In the genomic region with DNA sequence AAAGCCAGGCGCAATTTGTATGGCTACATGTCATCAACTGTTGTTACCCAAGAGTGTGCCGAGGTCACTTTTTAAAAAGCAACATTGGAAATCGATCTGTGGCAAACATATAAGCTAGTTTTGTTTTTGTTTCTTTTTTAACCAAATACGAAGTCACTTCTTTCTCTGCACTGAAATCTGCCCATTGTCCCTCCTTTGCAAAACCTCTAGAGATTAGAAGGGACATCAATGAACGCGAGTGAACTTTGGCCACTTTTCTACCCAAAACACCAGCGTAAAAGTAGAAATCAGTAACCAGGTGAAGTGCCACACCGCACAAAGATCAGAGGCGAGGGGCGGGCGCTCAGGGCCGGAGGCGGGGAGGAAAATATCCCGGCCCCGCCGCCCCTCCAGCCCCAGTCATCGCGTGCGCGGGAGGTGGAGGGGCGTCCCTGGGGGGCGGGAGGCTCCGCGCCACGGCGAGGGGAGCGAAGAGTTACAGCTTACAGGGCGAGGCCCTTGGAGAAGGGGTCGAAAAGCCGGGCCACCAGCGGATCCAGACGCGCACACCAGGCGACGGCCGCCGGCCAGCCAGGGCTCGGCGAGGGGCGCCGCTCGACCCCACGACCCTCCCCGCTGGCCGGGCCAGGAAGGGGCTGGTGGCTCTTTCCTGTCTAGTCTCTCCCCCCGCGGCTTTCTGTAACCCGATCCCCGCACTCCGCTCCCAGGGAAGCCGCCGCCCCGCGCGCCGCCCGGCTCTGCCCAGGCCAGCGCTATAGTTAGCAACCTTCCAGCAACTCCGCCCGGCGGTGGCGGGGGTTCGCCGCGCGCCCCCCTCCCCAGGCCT, we compare ENCODE assay signal across 1 cellular context.
TF ChIP-seq lines count a peak whose summit lies in the region.

No MANE protein-coding gene starts in this region.

TF ChIP-seq in HEK293, 187 proteins besides CTCF, POLR2A, EP300 and RAD21 (continued from another document):
- TF ChIP-seq RBAK (tag by site-specific recombination; IDR thresholded peaks at IDR 0.05) = no peak
- TF ChIP-seq ZIC2 (tag by site-specific recombination; IDR thresholded peaks at IDR 0.05) = peak; percentile 85
- TF ChIP-seq ZNF133 (tag by site-specific recombination; IDR thresholded peaks at IDR 0.05) = no peak
- no peak for TF ChIP-seq ZNF391 (tag by site-specific recombination; IDR thresholded peaks at IDR 0.05; ENCODE audit: borderline replicate concordance, low read depth)
- TF ChIP-seq ZNF423 (tag by site-specific recombination; IDR thresholded peaks at IDR 0.05) = 0 out of 2 replicates have a peak, but pooled peaks have one; percentile 19
- TF ChIP-seq, protein P1, sequence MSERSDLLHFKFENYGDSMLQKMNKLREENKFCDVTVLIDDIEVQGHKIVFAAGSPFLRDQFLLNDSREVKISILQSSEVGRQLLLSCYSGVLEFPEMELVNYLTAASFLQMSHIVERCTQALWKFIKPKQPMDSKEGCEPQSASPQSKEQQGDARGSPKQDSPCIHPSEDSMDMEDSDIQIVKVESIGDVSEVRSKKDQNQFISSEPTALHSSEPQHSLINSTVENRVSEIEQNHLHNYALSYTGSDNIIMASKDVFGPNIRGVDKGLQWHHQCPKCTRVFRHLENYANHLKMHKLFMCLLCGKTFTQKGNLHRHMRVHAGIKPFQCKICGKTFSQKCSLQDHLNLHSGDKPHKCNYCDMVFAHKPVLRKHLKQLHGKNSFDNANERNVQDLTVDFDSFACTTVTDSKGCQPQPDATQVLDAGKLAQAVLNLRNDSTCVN (tag by site-specific recombination; optimal IDR thresholded peaks at IDR 0.05) = peak; percentile 90
- peak; percentile 62; the same call in 1 of the 2 replicates for TF ChIP-seq EGR2 (tag by site-specific recombination; IDR thresholded peaks at IDR 0.05; ENCODE audit: low read depth)
- TF ChIP-seq SALL2 (tag by site-specific recombination; IDR thresholded peaks at IDR 0.05; ENCODE audit: borderline replicate concordance) = no peak
- no peak for TF ChIP-seq ZNF596 (tag by site-specific recombination; IDR thresholded peaks at IDR 0.05)
- TF ChIP-seq ZNF626 (tag by site-specific recombination; IDR thresholded peaks at IDR 0.05) = no peak
- TF ChIP-seq, protein P2, sequence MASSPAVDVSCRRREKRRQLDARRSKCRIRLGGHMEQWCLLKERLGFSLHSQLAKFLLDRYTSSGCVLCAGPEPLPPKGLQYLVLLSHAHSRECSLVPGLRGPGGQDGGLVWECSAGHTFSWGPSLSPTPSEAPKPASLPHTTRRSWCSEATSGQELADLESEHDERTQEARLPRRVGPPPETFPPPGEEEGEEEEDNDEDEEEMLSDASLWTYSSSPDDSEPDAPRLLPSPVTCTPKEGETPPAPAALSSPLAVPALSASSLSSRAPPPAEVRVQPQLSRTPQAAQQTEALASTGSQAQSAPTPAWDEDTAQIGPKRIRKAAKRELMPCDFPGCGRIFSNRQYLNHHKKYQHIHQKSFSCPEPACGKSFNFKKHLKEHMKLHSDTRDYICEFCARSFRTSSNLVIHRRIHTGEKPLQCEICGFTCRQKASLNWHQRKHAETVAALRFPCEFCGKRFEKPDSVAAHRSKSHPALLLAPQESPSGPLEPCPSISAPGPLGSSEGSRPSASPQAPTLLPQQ (tag by site-specific recombination; IDR thresholded peaks at IDR 0.05) = peak; percentile 29; the same call in 1 of the 2 replicates
- TF ChIP-seq, protein P3, sequence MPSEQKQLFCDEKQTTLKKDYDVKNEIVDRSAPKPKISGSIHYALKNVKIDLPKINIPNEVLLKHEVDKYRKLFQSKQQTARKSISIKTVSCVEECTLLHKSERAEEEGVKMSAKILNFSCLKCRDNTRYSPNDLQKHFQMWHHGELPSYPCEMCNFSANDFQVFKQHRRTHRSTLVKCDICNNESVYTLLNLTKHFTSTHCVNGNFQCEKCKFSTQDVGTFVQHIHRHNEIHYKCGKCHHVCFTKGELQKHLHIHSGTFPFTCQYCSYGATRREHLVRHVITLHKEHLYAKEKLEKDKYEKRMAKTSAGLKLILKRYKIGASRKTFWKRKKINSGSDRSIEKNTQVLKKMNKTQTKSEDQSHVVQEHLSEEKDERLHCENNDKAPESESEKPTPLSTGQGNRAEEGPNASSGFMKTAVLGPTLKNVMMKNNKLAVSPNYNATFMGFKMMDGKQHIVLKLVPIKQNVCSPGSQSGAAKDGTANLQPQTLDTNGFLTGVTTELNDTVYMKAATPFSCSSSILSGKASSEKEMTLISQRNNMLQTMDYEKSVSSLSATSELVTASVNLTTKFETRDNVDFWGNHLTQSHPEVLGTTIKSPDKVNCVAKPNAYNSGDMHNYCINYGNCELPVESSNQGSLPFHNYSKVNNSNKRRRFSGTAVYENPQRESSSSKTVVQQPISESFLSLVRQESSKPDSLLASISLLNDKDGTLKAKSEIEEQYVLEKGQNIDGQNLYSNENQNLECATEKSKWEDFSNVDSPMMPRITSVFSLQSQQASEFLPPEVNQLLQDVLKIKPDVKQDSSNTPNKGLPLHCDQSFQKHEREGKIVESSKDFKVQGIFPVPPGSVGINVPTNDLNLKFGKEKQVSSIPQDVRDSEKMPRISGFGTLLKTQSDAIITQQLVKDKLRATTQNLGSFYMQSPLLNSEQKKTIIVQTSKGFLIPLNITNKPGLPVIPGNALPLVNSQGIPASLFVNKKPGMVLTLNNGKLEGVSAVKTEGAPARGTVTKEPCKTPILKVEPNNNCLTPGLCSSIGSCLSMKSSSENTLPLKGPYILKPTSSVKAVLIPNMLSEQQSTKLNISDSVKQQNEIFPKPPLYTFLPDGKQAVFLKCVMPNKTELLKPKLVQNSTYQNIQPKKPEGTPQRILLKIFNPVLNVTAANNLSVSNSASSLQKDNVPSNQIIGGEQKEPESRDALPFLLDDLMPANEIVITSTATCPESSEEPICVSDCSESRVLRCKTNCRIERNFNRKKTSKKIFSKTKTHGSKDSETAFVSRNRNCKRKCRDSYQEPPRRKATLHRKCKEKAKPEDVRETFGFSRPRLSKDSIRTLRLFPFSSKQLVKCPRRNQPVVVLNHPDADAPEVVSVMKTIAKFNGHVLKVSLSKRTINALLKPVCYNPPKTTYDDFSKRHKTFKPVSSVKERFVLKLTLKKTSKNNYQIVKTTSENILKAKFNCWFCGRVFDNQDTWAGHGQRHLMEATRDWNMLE (tag by site-specific recombination; conservative IDR thresholded peaks at IDR 0.05; ENCODE audit: low read depth) = no peak
- TF ChIP-seq ZNF155 (tag by site-specific recombination; IDR thresholded peaks at IDR 0.05) = no peak
- no peak for TF ChIP-seq HOXA7 (CRISPR knock-in tag; IDR thresholded peaks at IDR 0.05; ENCODE audit: borderline replicate concordance)
- TF ChIP-seq ZNF341 (tag by site-specific recombination; IDR thresholded peaks at IDR 0.05; ENCODE audit: low read depth) = peak; percentile 97
- TF ChIP-seq, protein P4, sequence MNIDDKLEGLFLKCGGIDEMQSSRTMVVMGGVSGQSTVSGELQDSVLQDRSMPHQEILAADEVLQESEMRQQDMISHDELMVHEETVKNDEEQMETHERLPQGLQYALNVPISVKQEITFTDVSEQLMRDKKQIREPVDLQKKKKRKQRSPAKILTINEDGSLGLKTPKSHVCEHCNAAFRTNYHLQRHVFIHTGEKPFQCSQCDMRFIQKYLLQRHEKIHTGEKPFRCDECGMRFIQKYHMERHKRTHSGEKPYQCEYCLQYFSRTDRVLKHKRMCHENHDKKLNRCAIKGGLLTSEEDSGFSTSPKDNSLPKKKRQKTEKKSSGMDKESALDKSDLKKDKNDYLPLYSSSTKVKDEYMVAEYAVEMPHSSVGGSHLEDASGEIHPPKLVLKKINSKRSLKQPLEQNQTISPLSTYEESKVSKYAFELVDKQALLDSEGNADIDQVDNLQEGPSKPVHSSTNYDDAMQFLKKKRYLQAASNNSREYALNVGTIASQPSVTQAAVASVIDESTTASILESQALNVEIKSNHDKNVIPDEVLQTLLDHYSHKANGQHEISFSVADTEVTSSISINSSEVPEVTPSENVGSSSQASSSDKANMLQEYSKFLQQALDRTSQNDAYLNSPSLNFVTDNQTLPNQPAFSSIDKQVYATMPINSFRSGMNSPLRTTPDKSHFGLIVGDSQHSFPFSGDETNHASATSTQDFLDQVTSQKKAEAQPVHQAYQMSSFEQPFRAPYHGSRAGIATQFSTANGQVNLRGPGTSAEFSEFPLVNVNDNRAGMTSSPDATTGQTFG (tag by site-specific recombination; IDR thresholded peaks at IDR 0.05; ENCODE audit: borderline replicate concordance) = no peak
- TF ChIP-seq, protein P5, sequence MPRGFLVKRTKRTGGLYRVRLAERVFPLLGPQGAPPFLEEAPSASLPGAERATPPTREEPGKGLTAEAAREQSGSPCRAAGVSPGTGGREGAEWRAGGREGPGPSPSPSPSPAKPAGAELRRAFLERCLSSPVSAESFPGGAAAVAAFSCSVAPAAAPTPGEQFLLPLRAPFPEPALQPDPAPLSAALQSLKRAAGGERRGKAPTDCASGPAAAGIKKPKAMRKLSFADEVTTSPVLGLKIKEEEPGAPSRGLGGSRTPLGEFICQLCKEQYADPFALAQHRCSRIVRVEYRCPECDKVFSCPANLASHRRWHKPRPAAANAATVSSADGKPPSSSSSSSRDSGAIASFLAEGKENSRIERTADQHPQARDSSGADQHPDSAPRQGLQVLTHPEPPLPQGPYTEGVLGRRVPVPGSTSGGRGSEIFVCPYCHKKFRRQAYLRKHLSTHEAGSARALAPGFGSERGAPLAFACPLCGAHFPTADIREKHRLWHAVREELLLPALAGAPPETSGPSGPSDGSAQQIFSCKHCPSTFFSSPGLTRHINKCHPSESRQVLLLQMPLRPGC (tag by site-specific recombination; IDR thresholded peaks at IDR 0.05) = no peak
- no peak for TF ChIP-seq TRIM28 (IDR thresholded peaks at IDR 0.05; ENCODE audit: borderline replicate concordance, low read length)
- TF ChIP-seq, protein P6, sequence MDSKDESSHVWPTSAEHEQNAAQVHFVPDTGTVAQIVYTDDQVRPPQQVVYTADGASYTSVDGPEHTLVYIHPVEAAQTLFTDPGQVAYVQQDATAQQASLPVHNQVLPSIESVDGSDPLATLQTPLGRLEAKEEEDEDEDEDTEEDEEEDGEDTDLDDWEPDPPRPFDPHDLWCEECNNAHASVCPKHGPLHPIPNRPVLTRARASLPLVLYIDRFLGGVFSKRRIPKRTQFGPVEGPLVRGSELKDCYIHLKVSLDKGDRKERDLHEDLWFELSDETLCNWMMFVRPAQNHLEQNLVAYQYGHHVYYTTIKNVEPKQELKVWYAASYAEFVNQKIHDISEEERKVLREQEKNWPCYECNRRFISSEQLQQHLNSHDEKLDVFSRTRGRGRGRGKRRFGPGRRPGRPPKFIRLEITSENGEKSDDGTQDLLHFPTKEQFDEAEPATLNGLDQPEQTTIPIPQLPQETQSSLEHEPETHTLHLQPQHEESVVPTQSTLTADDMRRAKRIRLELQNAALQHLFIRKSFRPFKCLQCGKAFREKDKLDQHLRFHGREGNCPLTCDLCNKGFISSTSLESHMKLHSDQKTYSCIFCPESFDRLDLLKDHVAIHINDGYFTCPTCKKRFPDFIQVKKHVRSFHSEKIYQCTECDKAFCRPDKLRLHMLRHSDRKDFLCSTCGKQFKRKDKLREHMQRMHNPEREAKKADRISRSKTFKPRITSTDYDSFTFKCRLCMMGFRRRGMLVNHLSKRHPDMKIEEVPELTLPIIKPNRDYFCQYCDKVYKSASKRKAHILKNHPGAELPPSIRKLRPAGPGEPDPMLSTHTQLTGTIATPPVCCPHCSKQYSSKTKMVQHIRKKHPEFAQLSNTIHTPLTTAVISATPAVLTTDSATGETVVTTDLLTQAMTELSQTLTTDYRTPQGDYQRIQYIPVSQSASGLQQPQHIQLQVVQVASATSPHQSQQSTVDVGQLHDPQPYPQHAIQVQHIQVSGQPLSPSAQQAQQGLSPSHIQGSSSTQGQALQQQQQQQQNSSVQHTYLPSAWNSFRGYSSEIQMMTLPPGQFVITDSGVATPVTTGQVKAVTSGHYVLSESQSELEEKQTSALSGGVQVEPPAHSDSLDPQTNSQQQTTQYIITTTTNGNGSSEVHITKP (tag by site-specific recombination; IDR thresholded peaks at IDR 0.05) = peak; percentile 74
- no peak for TF ChIP-seq ZBTB1 (tag by site-specific recombination; IDR thresholded peaks at IDR 0.05)
- TF ChIP-seq MYNN (tag by site-specific recombination; IDR thresholded peaks at IDR 0.05; ENCODE audit: borderline replicate concordance) = no peak
- no peak; the same call in none of the 2 replicates for TF ChIP-seq ZFP37 (tag by site-specific recombination; IDR thresholded peaks at IDR 0.05)
- TF ChIP-seq KLF16 (tag by site-specific recombination; IDR thresholded peaks at IDR 0.05) = peak; percentile 82; the same call in 1 of the 2 replicates
- peak; percentile 50; the same call in 1 of the 2 replicates for TF ChIP-seq WT1 (tag by site-specific recombination; IDR thresholded peaks at IDR 0.05)
